Comparison of ENCODE assay signal across 19 cellular contexts in genomic region chr2:26020214-26020613, GRCh38.
"Had no signal": no experiment of that assay in that cellular context is flagged by ENCODE, and none has a peak within 500 bp of the region (broad histone marks: within the 10 kb centered on the region; RNA-seq: fewer than 3 reads in every experiment).

No MANE protein-coding gene starts in this region.

- H3K36me3 ChIP-seq: prostate gland, upper lobe of right lung had no signal

- H3K4me2 ChIP-seq: smooth muscle cell had no signal

- ATAC-seq: effector memory CD8-positive, alpha-beta T cell; left ventricle myocardium superior; natural killer cell; right cardiac atrium; stimulated activated naive CD8-positive, alpha-beta T cell treated with anti-CD3 and anti-CD28 coated beads, Interleukin-15, amount 100 ng/mL, for 72 hours; upper lobe of right lung had no signal

- H3K4me1 Mint-ChIP-seq: natural killer cell; stimulated activated naive CD8-positive, alpha-beta T cell treated with anti-CD3 and anti-CD28 coated beads, Interleukin-15, amount 100 ng/mL, for 72 hours had no signal

- H3K27ac Mint-ChIP-seq: activated naive CD8-positive, alpha-beta T cell treated with anti-CD3 and anti-CD28 coated beads, Interleukin-2, amount 10 ng/mL, durations not matched to agents 7 days and 5 days; effector memory CD8-positive, alpha-beta T cell; memory B cell; natural killer cell; stimulated activated naive CD8-positive, alpha-beta T cell treated with anti-CD3 and anti-CD28 coated beads, Interleukin-15, amount 100 ng/mL, for 72 hours; T-helper 2 cell treated with Interferon-gamma antibody and Interleukin-4, amounts not matched to agents 5 μg/mL and 100 μg/mL, for 36 hours had no signal

- DNase-seq: activated CD4-positive, alpha-beta T cell treated with anti-CD3 and anti-CD28 coated beads, Interleukin-2, amount 50 U/mL, for 1 hour; activated CD8-positive, alpha-beta memory T cell treated with anti-CD3 and anti-CD28 coated beads for 24 hours; activated naive CD4-positive, alpha-beta T cell; activated naive CD8-positive, alpha-beta T cell treated with anti-CD3 and anti-CD28 coated beads, Interleukin-2, amount 10 ng/mL, durations not matched to agents 7 days and 5 days; dermis blood vessel endothelial cell; effector memory CD8-positive, alpha-beta T cell; hippocampal formation; left ventricle myocardium superior; natural killer cell; nucleus accumbens; right cardiac atrium; stimulated activated CD4-positive, alpha-beta T cell treated with anti-CD3 and anti-CD28 coated beads, Interleukin-4, amount 100 ng/mL, for 4 hours; stimulated activated CD8-positive, alpha-beta memory T cell treated with anti-CD3 and anti-CD28 coated beads, Interleukin-4, amount 100 ng/mL, for 48 hours; stimulated activated naive CD8-positive, alpha-beta T cell treated with anti-CD3 and anti-CD28 coated beads, Interleukin-15, amount 100 ng/mL, for 72 hours had no signal

- H3K4me3 Mint-ChIP-seq: activated naive CD8-positive, alpha-beta T cell treated with anti-CD3 and anti-CD28 coated beads, Interleukin-2, amount 10 ng/mL, durations not matched to agents 7 days and 5 days; effector memory CD8-positive, alpha-beta T cell; memory B cell; natural killer cell; stimulated activated naive CD8-positive, alpha-beta T cell treated with anti-CD3 and anti-CD28 coated beads, Interleukin-15, amount 100 ng/mL, for 72 hours; T-helper 2 cell treated with Interferon-gamma antibody and Interleukin-4, amounts not matched to agents 5 μg/mL and 100 μg/mL, for 36 hours had no signal

- H3K9me3 Mint-ChIP-seq: activated naive CD8-positive, alpha-beta T cell treated with anti-CD3 and anti-CD28 coated beads, Interleukin-2, amount 10 ng/mL, durations not matched to agents 7 days and 5 days; effector memory CD8-positive, alpha-beta T cell; memory B cell; natural killer cell; stimulated activated naive CD8-positive, alpha-beta T cell treated with anti-CD3 and anti-CD28 coated beads, Interleukin-15, amount 100 ng/mL, for 72 hours; T-helper 2 cell treated with Interferon-gamma antibody and Interleukin-4, amounts not matched to agents 5 μg/mL and 100 μg/mL, for 36 hours had no signal

- H3K27me3 Mint-ChIP-seq: effector memory CD8-positive, alpha-beta T cell; memory B cell; stimulated activated naive CD8-positive, alpha-beta T cell treated with anti-CD3 and anti-CD28 coated beads, Interleukin-15, amount 100 ng/mL, for 72 hours had no signal

- H3K9me3 ChIP-seq: prostate gland, upper lobe of right lung had no signal

- H3K4me3 ChIP-seq: prostate gland, smooth muscle cell, upper lobe of right lung had no signal

- H3K36me3 Mint-ChIP-seq: activated naive CD8-positive, alpha-beta T cell treated with anti-CD3 and anti-CD28 coated beads, Interleukin-2, amount 10 ng/mL, durations not matched to agents 7 days and 5 days; memory B cell; natural killer cell had no signal

- H3K27me3 ChIP-seq: upper lobe of right lung had no signal

- H3K27ac ChIP-seq: prostate gland, upper lobe of right lung had no signal

- H3K4me1 ChIP-seq: prostate gland had no signal
